ENCODE assay signal across 18 cellular contexts in the genomic region with DNA sequence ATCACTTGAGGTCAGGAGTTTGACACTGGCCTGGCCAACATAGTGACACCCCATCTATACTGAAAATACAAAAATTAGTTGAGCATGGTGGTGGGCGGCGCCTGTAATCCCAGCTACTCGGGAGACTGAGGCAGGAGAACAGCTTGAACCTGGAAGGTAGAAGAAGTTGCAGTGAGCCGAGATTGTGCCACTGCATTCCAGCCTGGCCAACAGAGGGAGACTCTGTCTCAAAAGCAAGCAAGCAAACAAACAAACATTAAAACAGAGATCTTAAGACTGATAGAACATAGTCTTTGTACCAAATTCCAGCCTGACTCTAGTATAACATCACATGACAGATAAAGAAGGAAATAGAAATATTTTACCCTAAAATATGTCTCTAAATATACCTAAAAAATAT.
DNase-seq lines count a peak whose midpoint lies in the region; ATAC-seq and TF ChIP-seq lines count a peak whose summit lies in the region.
"Had no signal": no experiment of that assay in that cellular context is flagged by ENCODE, and none has a peak within 500 bp of the region (broad histone marks: within the 10 kb centered on the region; RNA-seq: fewer than 3 reads in every experiment).

No MANE protein-coding gene starts in this region.

- no peak overlapping the region for H3K4me3 ChIP-seq in RWPE2 (ENCODE audit: severe bottlenecking)
- H3K4me3 ChIP-seq in fibroblast of pulmonary artery (replicated peaks; ENCODE audit: low read depth, low read length): no peak overlapping the region
- no peak overlapping the region for H3K4me3 ChIP-seq in psoas muscle
- H3K4me3 ChIP-seq: GM23248, lung, stomach had no signal

- ATAC-seq in RWPE2 (ENCODE audit: low read depth) (no peak), psoas muscle (no peak)
- ATAC-seq: activated CD4-positive, alpha-beta T cell treated with anti-CD3 and anti-CD28 coated beads for 36 hours; effector memory CD8-positive, alpha-beta T cell; T-cell had no signal

- intact Hi-C loops in psoas muscle (cut with DNase I): no loop called here

- DNase-seq in RWPE2 (ENCODE audit: low spot score): no peak
- no peak for DNase-seq in fibroblast of pulmonary artery (ENCODE audit: low read depth)
- DNase-seq in psoas muscle: no peak
- no peak for DNase-seq in NCI-H748 (lab: John Stamatoyannopoulos, UW; ENCODE audit: unreplicated experiment)
- no peak for DNase-seq in NCI-H1417 (lab: John Stamatoyannopoulos, UW)
- DNase-seq in activated CD4-positive, CD25-positive, alpha-beta regulatory T cell treated with anti-CD3 and anti-CD28 coated beads, Interleukin-2, amount 50 U/mL, for 72 hours: no peak
- no peak for DNase-seq in Kasumi-1 (lab: John Stamatoyannopoulos, UW)
- DNase-seq: activated CD4-positive, alpha-beta T cell treated with anti-CD3 and anti-CD28 coated beads for 36 hours; activated T-cell treated with anti-CD3 and anti-CD28 coated beads, Interleukin-2, amount 50 U/mL, for 24 hours; effector memory CD8-positive, alpha-beta T cell; GF-D8; GM23248; NCI-H1092 treated with DMSO at 0.1 percent for 48 hours; NCI-H226; stomach; T-cell had no signal

- H3K36me3 ChIP-seq in RWPE2 (ENCODE audit: low read depth): no peaks in the 10 kb centered on the region
- H3K36me3 ChIP-seq in psoas muscle (ENCODE audit: insufficient read depth in 1 of 2, low read depth in 1 of 2): no peaks in the 10 kb centered on the region
- H3K36me3 ChIP-seq: stomach had no signal

- H3K4me1 ChIP-seq in RWPE2 (ENCODE audit: insufficient read depth, poor library complexity, severe bottlenecking) (no peaks in the 10 kb centered on the region), psoas muscle (peaks cover 5% of the 10 kb centered on the region)

- H3K27me3 ChIP-seq in RWPE2 (ENCODE audit: insufficient read depth, poor library complexity, severe bottlenecking) (no peaks in the 10 kb centered on the region), psoas muscle (ENCODE audit: insufficient read depth in 3 of 3, low read length in 2 of 3) (no peaks in the 10 kb centered on the region)
- H3K27me3 ChIP-seq: stomach had no signal

- 81 to 88% (median 83%) methylated on average over 4 of the region's 4 CpGs for WGBS in psoas muscle, 3 donors

- H3K27ac ChIP-seq in RWPE2 (ENCODE audit: poor library complexity, severe bottlenecking) (no peak overlapping the region), psoas muscle (no peak overlapping the region)
- H3K27ac ChIP-seq: GM23248 had no signal

- no peaks in the 10 kb centered on the region for H3K9me3 ChIP-seq in RWPE2 (ENCODE audit: severe bottlenecking)
- peaks cover 4% of the 10 kb centered on the region for H3K9me3 ChIP-seq in psoas muscle
- H3K9me3 ChIP-seq: stomach had no signal

- TF ChIP-seq CTCF in GM12873 (IDR thresholded peaks at IDR 0.05; ENCODE audit: insufficient read depth, low read depth, low read length, missing control alignments) (peak; percentile 11), RWPE2 (IDR thresholded peaks at IDR 0.05; ENCODE audit: poor library complexity, severe bottlenecking) (peak; percentile 27), fibroblast of pulmonary artery (IDR thresholded peaks at IDR 0.05; ENCODE audit: low read length, missing control alignments) (peak; percentile 43), psoas muscle (IDR thresholded peaks at IDR 0.05) (peak; percentile 45)
